ENCODE assay signal across 13 cellular contexts in genomic region chr15:69881760-69882159, GRCh38.
DNase-seq lines count a peak whose midpoint lies in the region; ATAC-seq and TF ChIP-seq lines count a peak whose summit lies in the region.
"Had no signal": no experiment of that assay in that cellular context is flagged by ENCODE, and none has a peak within 500 bp of the region (broad histone marks: within the 10 kb centered on the region; RNA-seq: fewer than 3 reads in every experiment).

No MANE protein-coding gene starts in this region.

- WGBS in lower leg skin, 2 donors: 41 to 49% methylated on average over 11 of the region's 11 CpGs

- ATAC-seq in GM18867 (IDR thresholded peaks at IDR 0.05; ENCODE audit: unreplicated experiment): peak; percentile 51
- ATAC-seq in HG03066 (IDR thresholded peaks at IDR 0.05; ENCODE audit: low read depth, unreplicated experiment): peak; percentile 88

- H3K4me1 ChIP-seq in OCI-LY3 (ENCODE audit: low read length): peaks cover 26% of the 10 kb centered on the region
- H3K4me1 ChIP-seq: left ventricle myocardium inferior, psoas muscle had no signal

- intact Hi-C loops in lower leg skin (cut with DNase I; ENCODE audit: low total_unique reads): no loop called here

- no peak for TF ChIP-seq CTCF in OCI-LY3 (IDR thresholded peaks at IDR 0.05; ENCODE audit: low read depth, low read length)
- no peak for TF ChIP-seq CTCF in lower leg skin (IDR thresholded peaks at IDR 0.05)

- TF ChIP-seq POLR2A in lower leg skin (IDR thresholded peaks at IDR 0.05): no peak

- H3K9me3 ChIP-seq in OCI-LY3 (ENCODE audit: insufficient read depth, low read length): peaks cover 10% of the 10 kb centered on the region
- H3K9me3 ChIP-seq: left ventricle myocardium inferior, psoas muscle had no signal

- H3K79me2 ChIP-seq in OCI-LY3 (ENCODE audit: low read length): no peaks in the 10 kb centered on the region

- H3K27me3 ChIP-seq in OCI-LY3 (ENCODE audit: low read depth, low read length): peaks cover 38% of the 10 kb centered on the region

- H3K36me3 ChIP-seq in OCI-LY3 (replicated peaks; ENCODE audit: low read depth, low read length): peaks cover 4% of the 10 kb centered on the region
- H3K36me3 ChIP-seq: left ventricle myocardium inferior had no signal

- H3K9ac ChIP-seq in OCI-LY3 (ENCODE audit: low read length): peak overlapping the region; percentile 7; the same call in 1 of the 2 replicates

- H4K20me1 ChIP-seq in OCI-LY3 (ENCODE audit: insufficient read depth, low read length): no peaks in the 10 kb centered on the region

- no peak overlapping the region for H3K27ac ChIP-seq in OCI-LY3 (ENCODE audit: low read length)
- H3K27ac ChIP-seq: left ventricle myocardium inferior, psoas muscle, RWPE1 had no signal

- no peak overlapping the region for H2AFZ ChIP-seq in OCI-LY3 (ENCODE audit: low read depth, low read length)

- peak overlapping the region; percentile 82 for H3K4me2 ChIP-seq in OCI-LY3 (ENCODE audit: low read length)

- peak overlapping the region; percentile 60 for H3K4me3 ChIP-seq in OCI-LY3 (ENCODE audit: low read length)
- H3K4me3 ChIP-seq in lower leg skin (ENCODE audit: low read depth, poor library complexity, severe bottlenecking): no peak overlapping the region
- H3K4me3 ChIP-seq: left ventricle myocardium inferior, psoas muscle had no signal

- DNase-seq in Ammon's horn (ENCODE audit: low spot score): peak; percentile 10
- DNase-seq in AG08395 (ENCODE audit: low spot score): no peak
- DNase-seq in lower leg skin (ENCODE audit: low spot score in 2 of 2): no peak
- no peak for DNase-seq in islet precursor cell
- no peak for DNase-seq in NOMO-1 treated with DMSO at 0.1 percent for 48 hours (lab: John Stamatoyannopoulos, UW; ENCODE audit: unreplicated experiment)
- DNase-seq: activated CD4-positive, CD25-positive, alpha-beta regulatory T cell; central memory CD4-positive, alpha-beta T cell; left ventricle myocardium inferior; psoas muscle had no signal
